Comparison of ENCODE assay signal across 1 cellular context in genomic region chrX:15498741-15499140, GRCh38.
TF ChIP-seq lines count a peak whose summit lies in the region.

No MANE protein-coding gene starts in this region.

TF ChIP-seq in A549, 52 proteins besides CTCF, POLR2A, EP300 and RAD21 (continued from another document):
- TF ChIP-seq HES2 (IDR thresholded peaks at IDR 0.05) (no peak), FOSB (CRISPR knock-in tag; IDR thresholded peaks at IDR 0.05) (no peak), HEYL (CRISPR knock-in tag; IDR thresholded peaks at IDR 0.05) (no peak), KDM1A (IDR thresholded peaks at IDR 0.05; ENCODE audit: low read depth) (no peak), GATA3 (IDR thresholded peaks at IDR 0.05; ENCODE audit: borderline replicate concordance) (no peak), JUNB (IDR thresholded peaks at IDR 0.05) (no peak), ESRRA (IDR thresholded peaks at IDR 0.05; ENCODE audit: borderline replicate concordance, low read length) (no peak), E2F6 (IDR thresholded peaks at IDR 0.05; ENCODE audit: borderline replicate concordance, low read depth) (no peak), BCL3 (IDR thresholded peaks at IDR 0.05) (no peak), HOXB5 (CRISPR knock-in tag; IDR thresholded peaks at IDR 0.05) (no peak), HOXA7 (CRISPR knock-in tag; IDR thresholded peaks at IDR 0.05) (no peak), NR3C1 (IDR thresholded peaks at IDR 0.05) (no peak), USF2 (IDR thresholded peaks at IDR 0.05) (no peak), RARB (CRISPR knock-in tag; IDR thresholded peaks at IDR 0.05) (no peak), CEBPB (IDR thresholded peaks at IDR 0.05) (no peak), SMC3 (IDR thresholded peaks at IDR 0.05) (no peak), RNF2 (IDR thresholded peaks at IDR 0.05; ENCODE audit: borderline replicate concordance, low read depth) (no peak)
TF ChIP-seq in A549: peak in this region for 0.
